Comparison of ENCODE assay signal across 8 cellular contexts in genomic region chr15:70614221-70614620, GRCh38.
"Had no signal": no experiment of that assay in that cellular context is flagged by ENCODE, and none has a peak within 500 bp of the region (broad histone marks: within the 10 kb centered on the region; RNA-seq: fewer than 3 reads in every experiment).

No MANE protein-coding gene starts in this region.

- H3K9me3 Mint-ChIP-seq: HFFc6 had no signal

- H3K4me3 ChIP-seq: GM23248, HAP-1 had no signal

- H3K4me1 ChIP-seq: HAP-1 had no signal

- H3K27ac ChIP-seq: GM23248 had no signal

- DNase-seq: GM23248, GOT3, H7, HFFc6, IMR-90 had no signal

- H3K36me3 ChIP-seq: HAP-1 had no signal

- H3K4me3 Mint-ChIP-seq: HFFc6 had no signal

- FAIRE-seq: HTR-8/SVneo had no signal

- ATAC-seq: HCT116 had no signal

- H3K27ac Mint-ChIP-seq: HFFc6 had no signal
